ENCODE assay signal across 8 cellular contexts in the genomic region with DNA sequence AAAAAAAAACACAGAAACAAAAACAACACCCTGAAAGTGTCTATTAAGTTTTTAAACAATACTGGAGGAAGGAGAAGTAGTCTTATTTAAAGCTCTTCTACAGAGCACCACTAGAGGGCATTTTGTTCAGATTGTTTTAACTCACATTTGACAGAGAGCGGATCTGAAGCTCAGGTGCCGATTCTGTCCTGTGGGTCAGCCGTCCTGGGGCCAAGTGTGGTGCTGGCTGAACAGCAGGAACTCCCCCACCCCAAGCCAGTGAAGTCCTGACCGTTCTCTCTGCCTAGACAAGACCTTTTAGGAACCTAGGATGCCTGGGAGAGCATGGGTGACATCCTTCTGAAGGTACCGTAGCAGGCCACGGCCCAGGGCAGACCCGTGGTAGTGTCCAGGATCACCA. TPM values are rescaled to one million over a fixed set of nuclear protein-coding genes. Genes with fewer than 3 reads are reported as not detected.
DNase-seq lines count a peak whose midpoint lies in the region; ATAC-seq, FAIRE-seq and TF ChIP-seq lines count a peak whose summit lies in the region.

No MANE protein-coding gene starts in this region.

- H3K79me2 ChIP-seq in GM12878 (ENCODE audit: control insufficient read depth, insufficient read depth, low read length), result peaks cover 31% of the 10 kb centered on the region

- no peaks in the 10 kb centered on the region for H4K20me1 ChIP-seq in GM12878 (ENCODE audit: control insufficient read depth, insufficient read depth)

- no peak overlapping the region for H3K9ac ChIP-seq in GM12878 (ENCODE audit: control insufficient read depth, insufficient read depth, low read length)

- TF ChIP-seq RAD21 in GM12878 (IDR thresholded peaks at IDR 0.05; ENCODE audit: insufficient read depth, low read depth, low read length), result peak; percentile 55

- peaks cover 5% of the 10 kb centered on the region for H3K4me1 ChIP-seq in GM12878 (ENCODE audit: control insufficient read depth, insufficient read depth, low read length)

- no peak overlapping the region for H3K27ac ChIP-seq in GM12878 (ENCODE audit: control insufficient read depth, insufficient read depth)

- peaks cover 9% of the 10 kb centered on the region; the same call in 2 of the 3 replicates for H3K9me3 ChIP-seq in GM12878 (replicated peaks; ENCODE audit: control insufficient read depth, insufficient read depth, low read length)

- CTCF ChIA-PET in GM12878 (lab: Yijun Ruan, JAX), result interaction anchor here (0.6 to 4.5 kb wide), 29 partner anchors 8 to 895 kb away, joined by 3 to 46 read pairs (median 4); partner anchors contain the start of gene AHRR

- FAIRE-seq in GM12878 (lab: Jason Lieb, UNC), result peak; percentile 92

- no peak for TF ChIP-seq POLR2A in GM12878 (IDR thresholded peaks at IDR 0.05; ENCODE audit: low read depth, low read length)

- no peaks in the 10 kb centered on the region for H3K27me3 ChIP-seq in GM12878 (replicated peaks in 1 of 2; ENCODE audit: control insufficient read depth in 2 of 2, insufficient read depth in 2 of 2, low read length in 1 of 2)

- H3K36me3 ChIP-seq in GM12878 (ENCODE audit: control insufficient read depth in 2 of 2, insufficient read depth in 2 of 2, low read length in 1 of 2), result peaks cover 18 to 34% of the 10 kb centered on the region in 2 experiments

- intact Hi-C loops in GM12878 (cut with micrococcal nuclease; ENCODE audit: unreplicated experiment), result no loop called here

- in situ Hi-C loops in GM12878 (cut with MboI), result no loop called here

- ATAC-seq in GM12878 (peak; percentile 61), left lobe of liver (peak; percentile 52), HG03135 (IDR thresholded peaks at IDR 0.05; ENCODE audit: unreplicated experiment) (no peak), GM21381 (IDR thresholded peaks at IDR 0.05; ENCODE audit: unreplicated experiment) (no peak), GM21423 (IDR thresholded peaks at IDR 0.05; ENCODE audit: unreplicated experiment) (no peak)

- DNase-seq in AG20443 (ENCODE audit: low spot score), result peak; percentile 65
- DNase-seq in NCI-H345 (lab: John Stamatoyannopoulos, UW), result peak; percentile 38
- no peak for DNase-seq in GM12878 (ENCODE audit: low read depth, low spot score)
- DNase-seq in left lobe of liver (ENCODE audit: low spot score), result peak; percentile 32

- SMC1A ChIA-PET in GM12878 (lab: Charles Lee; ENCODE audit: uncharacterized antibody, unreplicated experiment), result interaction anchor here (0.6 to 2.3 kb wide), 16 partner anchors 8 to 454 kb away, joined by 3 to 15 read pairs (median 4); no protein-coding TSS in a partner anchor

- RAD21 ChIA-PET in GM12878 (lab: Charles Lee; ENCODE audit: unreplicated experiment), result interaction anchor here (0.9 to 2.6 kb wide), 9 partner anchors 12 to 456 kb away, joined by 3 to 30 read pairs (median 5); partner anchors contain the start of genes AHRR, BRD9 and TRIP13

- TF ChIP-seq CTCF in GM12872 (IDR thresholded peaks at IDR 0.05; ENCODE audit: insufficient read depth, low read depth, low read length) (peak; percentile 69), GM12878 (IDR thresholded peaks at IDR 0.05 in 2 of 3, conservative IDR thresholded peaks at IDR 0.05 in 1 of 3; ENCODE audit: control insufficient read depth in 2 of 3, extremely low read depth in 1 of 3, insufficient read depth in 1 of 3, low read depth in 3 of 3, low read length in 3 of 3) (peak; percentile 64 to 73 (median 66))

- no peak for TF ChIP-seq EP300 in GM12878 (IDR thresholded peaks at IDR 0.05; ENCODE audit: borderline replicate concordance in 1 of 2, control insufficient read depth in 1 of 2, low read depth in 2 of 2, low read length in 2 of 2)

- no peak overlapping the region for H3K4me3 ChIP-seq in GM12878

- WGBS in GM12878 (ENCODE audit: insufficient coverage, insufficient replicate concordance, low lambda C conversion rate, missing lambda C conversion rate), result 54% methylated on average over 7 of the region's 7 CpGs

- BruUV-seq in GM12878 (replicated peaks; lab: Mats Ljungman, UMichigan), result no TSS peak

- no peak overlapping the region for H2AFZ ChIP-seq in GM12878 (ENCODE audit: control insufficient read depth, low read depth, low read length)

- H3K4me2 ChIP-seq in GM12878 (ENCODE audit: control insufficient read depth, insufficient read depth), result no peak overlapping the region

- POLR2A ChIA-PET in GM12878 (lab: Charles Lee), result interaction anchor here (0.7 to 1.5 kb wide), 7 partner anchors 10 to 227 kb away, joined by 3 to 9 read pairs (median 4); no protein-coding TSS in a partner anchor

TF ChIP-seq in GM12878, 131 proteins besides CTCF, POLR2A, EP300 and RAD21:
- TF ChIP-seq ZNF207 (IDR thresholded peaks at IDR 0.05; ENCODE audit: borderline replicate concordance) (no peak), WRNIP1 (IDR thresholded peaks at IDR 0.05; ENCODE audit: borderline replicate concordance, low read depth, low read length) (no peak), PAX5 (IDR thresholded peaks at IDR 0.05; ENCODE audit: borderline replicate concordance, low read depth, low read length) (no peak), STAT1 (conservative IDR thresholded peaks at IDR 0.05) (no peak; the same call in 1 of the 2 replicates), SP1 (IDR thresholded peaks at IDR 0.05; ENCODE audit: low read depth, low read length) (no peak), HCFC1 (IDR thresholded peaks at IDR 0.05; ENCODE audit: low read length) (no peak), SMC3 (IDR thresholded peaks at IDR 0.05; ENCODE audit: borderline replicate concordance, low read length) (peak; percentile 66; the same call in 1 of the 2 replicates), SMARCA5 (IDR thresholded peaks at IDR 0.05) (no peak)

RNA-seq across cellular contexts. Expression of gene EXOC3, which starts 3.9 kb away (rescaled TPM):
- total RNA-seq in GM12878 (2013; cell fraction: nucleolus; rRNA removed), result 139 and 145 TPM in 2 replicates
- 28.6 and 32.5 TPM in 2 replicates for total RNA-seq in GM12878 (2014; rRNA removed)
- 22.4 and 25.4 TPM in 2 replicates for total RNA-seq in GM12878 (2014; rRNA removed; fragmentation: Illumina TruSeq; extraction: Trizol)
- total RNA-seq in GM12878 (2021), result 48.9 and 50.3 TPM in 2 replicates
- polyA plus RNA-seq in GM12878 (2011; ENCODE audit: low read depth), result 26.9 TPM
- 16.4 and 22.6 TPM in 2 replicates for polyA plus RNA-seq in GM12878 (2011; rRNA removed)
- polyA plus RNA-seq in GM12878 (2011; cell fraction: cytosol; rRNA removed), result 24.5 and 26.9 TPM in 2 replicates
- polyA plus RNA-seq in GM12878 (2011; cell fraction: nucleus; rRNA removed), result 77.4 and 98.6 TPM in 2 replicates
- polyA plus RNA-seq in GM12878 (2012), result 40.4 and 47.5 TPM in 2 replicates
- polyA plus RNA-seq in GM12878 (2014; fragmentation: Illumina TruSeq; extraction: Trizol), result 18.5 and 24.8 TPM in 2 replicates
- 1 to 10 TPM; 1.6 to 7.2 TPM for polyA plus RNA-seq in GM12878 (2014; fragmentation: Nextera tagmentation; extraction: Ambion mirVana)
- 30.5 and 33.2 TPM in 2 replicates for polyA plus RNA-seq in GM12878 (2014; rRNA removed)
- polyA plus RNA-seq in GM12878 (2016; fragmentation: Nextera tagmentation; extraction: Ambion mirVana), result 10 to 100 TPM; 52.7 to 53.0 TPM
- polyA minus RNA-seq in GM12878 (2011; rRNA and poly(A)+ RNA removed), result 26.3 and 28.8 TPM in 2 replicates
- polyA minus RNA-seq in GM12878 (2011; cell fraction: cytosol; rRNA and poly(A)+ RNA removed), result 10.8 and 14.6 TPM in 2 replicates
- polyA minus RNA-seq in GM12878 (2011; cell fraction: nucleus; rRNA and poly(A)+ RNA removed), result 21.5 and 30.1 TPM in 2 replicates
- 25.7 TPM for total RNA-seq in left lobe of liver

Comparison
In these comparisons a context has a peak if more than half of its experiments do, and no peak if none do; other contexts are left out.
1. ATAC-seq: peak in GM12878 (single experiment) and left lobe of liver (single experiment); none in HG03135 (single experiment), GM21381 (single experiment) and GM21423 (single experiment).